ENCODE assay signal across 29 cellular contexts in genomic region chr7:107002804-107003137, GRCh38. TPM values are rescaled to one million over a fixed set of nuclear protein-coding genes. Genes with fewer than 3 reads are reported as not detected.
"Had no signal": no experiment of that assay in that cellular context is flagged by ENCODE, and none has a peak within 500 bp of the region (broad histone marks: within the 10 kb centered on the region; RNA-seq: fewer than 3 reads in every experiment).

No MANE protein-coding gene starts in this region.

- H3K4me2 ChIP-seq: hepatocyte had no signal

- H2AFZ ChIP-seq: hepatocyte had no signal

- H3K79me2 ChIP-seq: hepatocyte had no signal

- ATAC-seq: activated CD4-positive, alpha-beta T cell treated with anti-CD3 and anti-CD28 coated beads for 36 hours; activated T-cell treated with anti-CD3 and anti-CD28 coated beads, Interleukin-2, amount 50 U/mL, for 4 hours; activated T-helper 17 cell treated with anti-CD3 and anti-CD28 coated beads, Interleukin-2, amount 50 U/mL, for 72 hours; effector memory CD8-positive, alpha-beta T cell; foreskin keratinocyte; gastroesophageal sphincter; heart right ventricle had no signal

- H3K9me3 ChIP-seq: esophagus muscularis mucosa, gastroesophageal sphincter, heart right ventricle had no signal

- FAIRE-seq: astrocyte, bronchial epithelial cell had no signal

- H3K4me3 ChIP-seq: coronary artery, esophagus muscularis mucosa, gastroesophageal sphincter, heart right ventricle, hepatocyte had no signal

- DNase-seq: activated CD4-positive, alpha-beta memory T cell treated with anti-CD3 and anti-CD28 coated beads, Interleukin-2, amount 10 ng/mL, durations not matched to agents 7 days and 5 days; activated CD4-positive, alpha-beta T cell treated with anti-CD3 and anti-CD28 coated beads for 36 hours; activated CD4-positive, alpha-beta T cell treated with anti-CD3 and anti-CD28 coated beads, Interleukin-2, amount 10 ng/mL, durations not matched to agents 7 days and 5 days; activated CD4-positive, alpha-beta T cell treated with anti-CD3 and anti-CD28 coated beads, Interleukin-2, amount 50 U/mL, for 4 hours; activated CD4-positive, CD25-positive, alpha-beta regulatory T cell; activated CD4-positive, CD25-positive, alpha-beta regulatory T cell treated with anti-CD3 and anti-CD28 coated beads, Interleukin-2, amount 50 U/mL, for 72 hours; activated CD8-positive, alpha-beta memory T cell treated with anti-CD3 and anti-CD28 coated beads, Interleukin-2, amount 50 U/mL, for 48 hours; activated effector memory CD4-positive, alpha-beta T cell treated with Interleukin-2 at 50 U/mL for 16 hours; activated gamma-delta T cell treated with Interleukin-2 at 50 U/mL for 16 hours; activated naive CD4-positive, alpha-beta T cell treated with anti-CD3 and anti-CD28 coated beads, Interleukin-2, amount 50 U/mL, for 16 hours; activated naive CD4-positive, alpha-beta T cell treated with Interleukin-2 at 50 U/mL for 16 hours; activated T-cell treated with anti-CD3 and anti-CD28 coated beads for 4 hours; activated T-cell treated with anti-CD3 and anti-CD28 coated beads, Interleukin-2, amount 50 U/mL, for 4 hours; amniotic stem cell; anterior cingulate cortex; brain microvascular endothelial cell; dermis blood vessel endothelial cell; effector CD4-positive, alpha-beta T cell; effector memory CD8-positive, alpha-beta T cell; foreskin keratinocyte; heart right ventricle; T-helper 2 cell had no signal

- H3K36me3 ChIP-seq: brain microvascular endothelial cell, esophagus muscularis mucosa, gastroesophageal sphincter, heart right ventricle had no signal

- H3K27ac ChIP-seq: brain microvascular endothelial cell, coronary artery, esophagus muscularis mucosa, foreskin keratinocyte, gastroesophageal sphincter, heart right ventricle, hepatocyte had no signal

- H3K4me1 ChIP-seq: esophagus muscularis mucosa, foreskin keratinocyte, gastroesophageal sphincter had no signal

- H3K27me3 ChIP-seq: brain microvascular endothelial cell, esophagus muscularis mucosa, foreskin keratinocyte, gastroesophageal sphincter, heart right ventricle, hepatocyte had no signal

RNA-seq across cellular contexts. Expression of gene PRKAR2B, which starts 41.7 kb away (rescaled TPM):
- polyA plus RNA-seq: foreskin keratinocyte had no signal
